Comparison of ENCODE assay signal across 17 cellular contexts in the genomic region with DNA sequence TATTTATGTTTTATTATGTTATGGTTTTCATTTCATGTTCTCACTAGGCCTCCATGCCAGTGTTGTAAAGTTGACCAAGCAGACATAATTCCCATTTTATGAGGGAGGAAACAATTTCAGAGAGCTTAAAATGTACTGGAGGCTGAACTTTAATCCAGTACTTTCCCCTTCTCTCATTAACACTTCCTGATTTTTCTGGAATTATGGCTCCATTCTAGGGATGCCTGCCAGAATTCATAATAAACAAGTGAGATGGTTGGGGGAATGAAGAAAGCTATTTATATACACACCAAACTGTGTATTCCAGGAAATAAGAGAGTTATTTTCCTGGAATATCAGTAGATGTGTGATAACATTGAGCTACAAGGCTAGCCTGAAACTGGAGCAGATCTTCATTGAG. TPM values are rescaled to one million over a fixed set of nuclear protein-coding genes. Genes with fewer than 3 reads are reported as not detected.
"Had no signal": no experiment of that assay in that cellular context is flagged by ENCODE, and none has a peak within 500 bp of the region (broad histone marks: within the 10 kb centered on the region; RNA-seq: fewer than 3 reads in every experiment).

No MANE protein-coding gene starts in this region.

- H3K27me3 ChIP-seq: ascending aorta, breast epithelium, foreskin keratinocyte, left lung, ovary, upper lobe of right lung had no signal

- H3K4me1 Mint-ChIP-seq: activated naive CD4-positive, alpha-beta T cell treated with anti-CD3 and anti-CD28 coated beads, Interleukin-2, amount 50 U/mL, for 24 hours; neural progenitor cell had no signal

- H3K4me3 Mint-ChIP-seq: activated naive CD4-positive, alpha-beta T cell treated with anti-CD3 and anti-CD28 coated beads, Interleukin-2, amount 50 U/mL, for 24 hours; effector memory CD8-positive, alpha-beta T cell; naive thymus-derived CD4-positive, alpha-beta T cell; neural progenitor cell; stimulated activated naive B cell treated with anti-CD40 and anti-IgM and Interleukin-4, amounts not matched to agents 10 μg/mL and 1 μg/mL and 100 μg/mL, for 72 hours had no signal

- H3K9me3 ChIP-seq: ascending aorta, breast epithelium, left lung, ovary, thoracic aorta, upper lobe of right lung had no signal

- H3K36me3 Mint-ChIP-seq: activated naive CD4-positive, alpha-beta T cell treated with anti-CD3 and anti-CD28 coated beads, Interleukin-2, amount 50 U/mL, for 24 hours; neural progenitor cell had no signal

- H3K27ac ChIP-seq: ascending aorta, foreskin keratinocyte, left lung, neural progenitor cell, ovary, thoracic aorta, upper lobe of right lung had no signal

- H3K4me1 ChIP-seq: ascending aorta, breast epithelium, foreskin keratinocyte, neural progenitor cell, upper lobe of right lung had no signal

- H2AFZ ChIP-seq: neural progenitor cell had no signal

- H3K36me3 ChIP-seq: ascending aorta, breast epithelium, left lung, neural progenitor cell, ovary, thoracic aorta, upper lobe of right lung had no signal

- H3K27ac Mint-ChIP-seq: activated naive CD4-positive, alpha-beta T cell treated with anti-CD3 and anti-CD28 coated beads, Interleukin-2, amount 50 U/mL, for 24 hours; effector memory CD8-positive, alpha-beta T cell; naive thymus-derived CD4-positive, alpha-beta T cell; neural progenitor cell; stimulated activated naive B cell treated with anti-CD40 and anti-IgM and Interleukin-4, amounts not matched to agents 10 μg/mL and 1 μg/mL and 100 μg/mL, for 72 hours had no signal

- FAIRE-seq: kidney had no signal

- H3K4me3 ChIP-seq: ascending aorta, breast epithelium, left lung, neural progenitor cell, ovary, thoracic aorta, upper lobe of right lung had no signal

- H3K9ac ChIP-seq: neural progenitor cell had no signal

- H3K9me3 Mint-ChIP-seq: activated naive CD4-positive, alpha-beta T cell treated with anti-CD3 and anti-CD28 coated beads, Interleukin-2, amount 50 U/mL, for 24 hours; effector memory CD8-positive, alpha-beta T cell had no signal

- DNase-seq: activated CD4-positive, alpha-beta T cell treated with anti-CD3 and anti-CD28 coated beads, Interleukin-2, amount 50 U/mL, for 4 hours; activated gamma-delta T cell; effector memory CD8-positive, alpha-beta T cell; foreskin keratinocyte; kidney; left lung; naive thymus-derived CD4-positive, alpha-beta T cell; ovary; stimulated activated naive B cell treated with anti-CD40 and anti-IgM and Interleukin-4, amounts not matched to agents 10 μg/mL and 1 μg/mL and 100 μg/mL, for 72 hours; upper lobe of right lung had no signal

- ATAC-seq: effector memory CD8-positive, alpha-beta T cell; foreskin keratinocyte; left lung; naive thymus-derived CD4-positive, alpha-beta T cell; sciatic nerve; stimulated activated naive B cell treated with anti-CD40 and anti-IgM and Interleukin-4, amounts not matched to agents 10 μg/mL and 1 μg/mL and 100 μg/mL, for 72 hours; upper lobe of right lung had no signal

- H3K4me2 ChIP-seq: neural progenitor cell had no signal

- H3K27me3 Mint-ChIP-seq: activated naive CD4-positive, alpha-beta T cell treated with anti-CD3 and anti-CD28 coated beads, Interleukin-2, amount 50 U/mL, for 24 hours; naive thymus-derived CD4-positive, alpha-beta T cell; stimulated activated naive B cell treated with anti-CD40 and anti-IgM and Interleukin-4, amounts not matched to agents 10 μg/mL and 1 μg/mL and 100 μg/mL, for 72 hours had no signal

RNA-seq across cellular contexts. Expression of a gene that starts 6.9 kb away (rescaled TPM):
- total RNA-seq: ascending aorta had no signal
- polyA plus RNA-seq: foreskin keratinocyte had no signal

RNA-seq across cellular contexts. Expression of a gene that starts 50.3 kb away (rescaled TPM):
- total RNA-seq: T-helper 2 cell treated with Interferon-gamma antibody and Interleukin-4, amounts not matched to agents 100 ng/mL and 5 ng/mL, for 36 hours had no signal
- polyA plus RNA-seq: foreskin keratinocyte; naive thymus-derived CD4-positive, alpha-beta T cell had no signal
